Comparison of ENCODE assay signal across 14 cellular contexts in the genomic region with DNA sequence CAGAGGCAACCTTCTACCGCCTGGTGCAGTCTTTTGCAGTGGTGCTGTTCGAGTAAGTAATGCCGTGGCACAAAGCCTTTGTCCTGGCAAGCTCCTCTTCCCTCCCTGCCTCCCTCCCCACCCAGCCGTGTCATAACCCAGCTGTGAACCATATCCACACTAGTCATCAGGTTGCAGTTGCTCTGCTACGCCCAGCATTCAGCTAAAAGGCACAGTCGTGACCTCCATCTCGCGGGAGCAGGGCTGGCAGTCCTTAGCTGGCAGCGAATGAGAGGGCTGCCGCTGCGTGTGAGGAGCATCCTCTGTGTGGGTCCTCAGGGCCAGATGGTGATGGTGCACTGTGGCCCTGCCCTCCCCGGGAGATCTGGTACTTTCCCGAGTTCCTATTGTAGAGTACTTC. TPM values are rescaled to one million over a fixed set of nuclear protein-coding genes. Genes with fewer than 3 reads are reported as not detected.
DNase-seq lines count a peak whose midpoint lies in the region; TF ChIP-seq lines count a peak whose summit lies in the region.
"Had no signal": no experiment of that assay in that cellular context is flagged by ENCODE, and none has a peak within 500 bp of the region (broad histone marks: within the 10 kb centered on the region; RNA-seq: fewer than 3 reads in every experiment).

No MANE protein-coding gene starts in this region.

- H3K4me1 ChIP-seq in left ventricle myocardium inferior = peaks cover 6% of the 10 kb centered on the region

- H3K4me3 ChIP-seq in astrocyte of the spinal cord (ENCODE audit: low read depth, low read length) (no peak overlapping the region), left ventricle myocardium inferior (no peak overlapping the region)
- H3K4me3 ChIP-seq: SK-N-MC had no signal

- H3K27me3 ChIP-seq in left ventricle myocardium inferior (ENCODE audit: low read depth) = no peaks in the 10 kb centered on the region
- H3K27me3 ChIP-seq: neutrophil had no signal

- H3K9me3 ChIP-seq in left ventricle myocardium inferior (replicated peaks) = no peaks in the 10 kb centered on the region
- H3K9me3 ChIP-seq: neutrophil had no signal

- H3K4me1 Mint-ChIP-seq in HFFc6 (ENCODE audit: low read depth) = peaks cover 9% of the 10 kb centered on the region

- no peaks in the 10 kb centered on the region; the same call in 1 of the 2 replicates for H3K27me3 Mint-ChIP-seq in HFFc6 (ENCODE audit: insufficient read depth)

- H3K36me3 ChIP-seq in left ventricle myocardium inferior = peaks cover 46% of the 10 kb centered on the region
- H3K36me3 ChIP-seq: WERI-Rb-1 had no signal

- H3K4me3 Mint-ChIP-seq in HFFc6 = no peak overlapping the region

- intact Hi-C loops in left ventricle myocardium inferior (cut with micrococcal nuclease) = no loop called here

- H3K9me3 Mint-ChIP-seq in HFFc6 = no peaks in the 10 kb centered on the region
- H3K9me3 Mint-ChIP-seq: activated naive CD4-positive, alpha-beta T cell treated with anti-CD3 and anti-CD28 coated beads, Interleukin-2, amount 50 U/mL, for 72 hours had no signal

- TF ChIP-seq CTCF in HFFc6 (IDR thresholded peaks at IDR 0.05) (no peak), astrocyte of the spinal cord (IDR thresholded peaks at IDR 0.05; ENCODE audit: low read depth, low read length) (no peak), left ventricle myocardium inferior (IDR thresholded peaks at IDR 0.05; ENCODE audit: borderline replicate concordance) (no peak)

- H3K27ac Mint-ChIP-seq in HFFc6 = 0 out of 2 replicates have a peak overlapping the region, but pooled peaks have one; percentile 31

- peaks cover 25% of the 10 kb centered on the region for H3K36me3 Mint-ChIP-seq in HFFc6 (ENCODE audit: low read depth)

- DNase-seq in HFFc6 (peak; percentile 62), astrocyte of the spinal cord (ENCODE audit: low read depth, low spot score) (peak; percentile 22), left ventricle myocardium inferior (peak; percentile 63), stromal cell of bone marrow (ENCODE audit: low read depth) (peak; percentile 68), SK-N-DZ (ENCODE audit: low spot score) (no peak), HCEC 1CT (no peak)
- no peak for DNase-seq in stimulated activated CD4-positive, alpha-beta T cell treated with anti-CD3 and anti-CD28 coated beads, Interleukin-4, amount 100 ng/mL, for 1 hour
- DNase-seq: NCI-H1105 treated with DMSO at 0.1 percent for 48 hours, WERI-Rb-1 had no signal

- peak overlapping the region; percentile 16 for H3K27ac ChIP-seq in left ventricle myocardium inferior (replicated peaks)
- H3K27ac ChIP-seq: neutrophil, SK-N-MC, WERI-Rb-1 had no signal

- in situ Hi-C loops in astrocyte of the spinal cord (cut with HindIII; ENCODE audit: low sequenced_read_pairs) = no loop called here

RNA-seq across cellular contexts. Expression of a gene that starts 39.3 kb away (rescaled TPM):
- not detected for total RNA-seq in HFFc6 (2021; fragmentation: NEBNext Ultra II Directional; extraction: Animal tissue kit (Norgen Biotek cat#: 25700))
- not detected for total RNA-seq in left ventricle myocardium inferior
- not detected in 2 replicates for polyA plus RNA-seq in SK-N-DZ (2014; cell fraction: cytosol; rRNA removed)
- polyA plus RNA-seq in SK-N-DZ (2014; cell fraction: nucleus; rRNA removed) = 0.38 TPM in 1 of 2 replicates, not detected in the other
- total RNA-seq: activated naive CD4-positive, alpha-beta T cell treated with anti-CD3 and anti-CD28 coated beads, Interleukin-2, amount 50 U/mL, for 72 hours; HepG2; left lobe of liver had no signal
- polyA plus RNA-seq: HepG2 had no signal

RNA-seq across cellular contexts. Expression of a gene that starts 45.4 kb away (rescaled TPM):
- 10 to 100 TPM; 12.5 to 15.4 (median 13.8) TPM for total RNA-seq in HFFc6 (2021; fragmentation: NEBNext Ultra II Directional; extraction: Animal tissue kit (Norgen Biotek cat#: 25700))
- 10.0 TPM for total RNA-seq in left ventricle myocardium inferior
- 2.2 and 2.8 TPM in 2 replicates for polyA plus RNA-seq in SK-N-DZ (2014; cell fraction: cytosol; rRNA removed)
- 0.80 and 1.2 TPM in 2 replicates for polyA plus RNA-seq in SK-N-DZ (2014; cell fraction: nucleus; rRNA removed)

Comparison
In these comparisons a context has a peak if more than half of its experiments do, and no peak if none do; other contexts are left out.
1. DNase-seq: peak in HFFc6 (single experiment), astrocyte of the spinal cord (single experiment), left ventricle myocardium inferior (single experiment) and stromal cell of bone marrow (single experiment); none in SK-N-DZ (single experiment), stimulated activated CD4-positive, alpha-beta T cell treated with anti-CD3 and anti-CD28 coated beads, Interleukin-4, amount 100 ng/mL, for 1 hour (single experiment) and HCEC 1CT (single experiment).